1 cellular context compared by ENCODE assay signal in genomic region chr22:42069801-42070516, GRCh38.
TF ChIP-seq lines count a peak whose summit lies in the region.

No MANE protein-coding gene starts in this region.

TF ChIP-seq in liver, 16 proteins besides CTCF, POLR2A, EP300 and RAD21 (continued from another document):
- TF ChIP-seq YY1 (IDR thresholded peaks at IDR 0.05) (no peak), MAX (IDR thresholded peaks at IDR 0.05) (no peak), TAF1 (conservative IDR thresholded peaks at IDR 0.05) (no peak), EGR1 (IDR thresholded peaks at IDR 0.05; ENCODE audit: low read depth in 2 of 2) (no peak), GABPA (IDR thresholded peaks at IDR 0.05 in 1 of 2, conservative IDR thresholded peaks at IDR 0.05 in 1 of 2) (no peak)
